In genomic region chr20:47126709-47127108, GRCh38 we compare ENCODE assay signal across 14 cellular contexts.
DNase-seq lines count a peak whose midpoint lies in the region; ATAC-seq and TF ChIP-seq lines count a peak whose summit lies in the region.
"Had no signal": no experiment of that assay in that cellular context is flagged by ENCODE, and none has a peak within 500 bp of the region (broad histone marks: within the 10 kb centered on the region; RNA-seq: fewer than 3 reads in every experiment).

No MANE protein-coding gene starts in this region.

- no peaks in the 10 kb centered on the region for H4K20me1 ChIP-seq in BLaER1 treated with 17β-estradiol and CSF1 and Interleukin-3, amounts not matched to agents 10 nM and 100 nM
- H4K20me1 ChIP-seq: BLaER1 had no signal

- peak overlapping the region in 6 of 11 experiments; percentile 35 to 76 (median 57); a peak in 10 of 22 replicates for H3K4me2 ChIP-seq in BLaER1 treated with 17β-estradiol and CSF1 and Interleukin-3, amounts not matched to agents 10 nM and 100 nM
- H3K4me2 ChIP-seq: BLaER1 had no signal

- H3K9me3 ChIP-seq in BLaER1 treated with 17β-estradiol and CSF1 and Interleukin-3, amounts not matched to agents 10 nM and 100 nM (replicated peaks in 1 of 11), result 0 out of 22 replicates have a peak, but pooled peaks cover 0 to 5% (median 0%) of the 10 kb centered on the region in 11 experiments
- H3K9me3 ChIP-seq in RWPE2 (ENCODE audit: severe bottlenecking), result no peaks in the 10 kb centered on the region
- no peaks in the 10 kb centered on the region for H3K9me3 ChIP-seq in neutrophil
- H3K9me3 ChIP-seq in vagina, result no peaks in the 10 kb centered on the region
- H3K9me3 ChIP-seq: BLaER1, mucosa of descending colon had no signal

- DNase-seq in RWPE2 (ENCODE audit: low spot score) (no peak), epithelial cell of proximal tubule (ENCODE audit: low read depth) (peak; percentile 60), vagina (ENCODE audit: extremely low spot score in 2 of 2) (no peak)
- DNase-seq in stimulated activated naive CD4-positive, alpha-beta T cell (lab: John Stamatoyannopoulos, UW), result no peak
- DNase-seq: activated CD4-positive, alpha-beta T cell treated with anti-CD3 and anti-CD28 coated beads, Interleukin-2, amount 10 ng/mL, durations not matched to agents 24 days and 14 days; mucosa of descending colon; OCI-M1; stimulated activated CD4-positive, alpha-beta T cell treated with anti-CD3 and anti-CD28 coated beads, Interleukin-4, amount 100 ng/mL, for 4 hours; stimulated activated naive CD8-positive, alpha-beta T cell treated with anti-CD3 and anti-CD28 coated beads, Interleukin-15, Interleukin-2, amounts not matched to agents 100 U/mL and 50 U/mL, for 24 hours had no signal

- no peak overlapping the region for H3K4me3 ChIP-seq in BLaER1 treated with 17β-estradiol and CSF1 and Interleukin-3, amounts not matched to agents 10 nM and 100 nM
- H3K4me3 ChIP-seq in RWPE2 (ENCODE audit: severe bottlenecking), result no peak overlapping the region
- no peak overlapping the region for H3K4me3 ChIP-seq in epithelial cell of proximal tubule (ENCODE audit: low read depth, low read length)
- no peak overlapping the region for H3K4me3 ChIP-seq in neutrophil (ENCODE audit: low read depth in 1 of 2, low read length in 1 of 2)
- H3K4me3 ChIP-seq in vagina, result no peak overlapping the region
- H3K4me3 ChIP-seq: BLaER1, mucosa of descending colon had no signal

- intact Hi-C loops in vagina (cut with DNase I), result no loop called here

- H3K27me3 ChIP-seq in BLaER1 treated with 17β-estradiol and CSF1 and Interleukin-3, amounts not matched to agents 10 nM and 100 nM, result no peaks in the 10 kb centered on the region
- no peaks in the 10 kb centered on the region for H3K27me3 ChIP-seq in RWPE2 (ENCODE audit: insufficient read depth, poor library complexity, severe bottlenecking)
- peaks cover 27% of the 10 kb centered on the region for H3K27me3 ChIP-seq in neutrophil
- no peaks in the 10 kb centered on the region for H3K27me3 ChIP-seq in vagina
- H3K27me3 ChIP-seq: BLaER1 had no signal

- no peak for TF ChIP-seq CTCF in RWPE2 (IDR thresholded peaks at IDR 0.05; ENCODE audit: poor library complexity, severe bottlenecking)
- no peak for TF ChIP-seq CTCF in epithelial cell of proximal tubule (conservative IDR thresholded peaks at IDR 0.05; ENCODE audit: low read depth, low read length)
- TF ChIP-seq CTCF in neutrophil (IDR thresholded peaks at IDR 0.05), result no peak
- TF ChIP-seq CTCF in vagina (IDR thresholded peaks at IDR 0.05), result no peak

- H3K27ac ChIP-seq in BLaER1 treated with 17β-estradiol and CSF1 and Interleukin-3, amounts not matched to agents 10 nM and 100 nM, result peak overlapping the region in 8 of 11 experiments; percentile 78 to 100 (median 96); a peak in 12 of 22 replicates
- H3K27ac ChIP-seq in RWPE2 (ENCODE audit: poor library complexity, severe bottlenecking), result peak overlapping the region; percentile 100
- peak overlapping the region; percentile 90 for H3K27ac ChIP-seq in neutrophil
- no peak overlapping the region for H3K27ac ChIP-seq in vagina
- H3K27ac ChIP-seq: BLaER1 had no signal

- no peak for TF ChIP-seq POLR2A in vagina (IDR thresholded peaks at IDR 0.05)

- ATAC-seq in RWPE2 (ENCODE audit: low read depth) (peak; percentile 1; the same call in 1 of the 3 replicates), GM21447 (IDR thresholded peaks at IDR 0.05; ENCODE audit: unreplicated experiment) (no peak), GM19023 (IDR thresholded peaks at IDR 0.05; ENCODE audit: unreplicated experiment) (no peak)
- ATAC-seq: mucosa of descending colon; stimulated activated naive CD8-positive, alpha-beta T cell treated with anti-CD3 and anti-CD28 coated beads, Interleukin-15, Interleukin-2, amounts not matched to agents 100 U/mL and 50 U/mL, for 24 hours had no signal

- no peaks in the 10 kb centered on the region for H3K36me3 ChIP-seq in BLaER1 treated with 17β-estradiol and CSF1 and Interleukin-3, amounts not matched to agents 10 nM and 100 nM
- no peaks in the 10 kb centered on the region for H3K36me3 ChIP-seq in RWPE2 (ENCODE audit: low read depth)
- H3K36me3 ChIP-seq in neutrophil, result no peaks in the 10 kb centered on the region
- no peaks in the 10 kb centered on the region for H3K36me3 ChIP-seq in vagina
- H3K36me3 ChIP-seq: BLaER1 had no signal

- H3K9ac ChIP-seq in BLaER1 treated with 17β-estradiol and CSF1 and Interleukin-3, amounts not matched to agents 10 nM and 100 nM, result peak overlapping the region in 1 of 11 experiments; percentile 83; a peak in 1 of 22 replicates
- H3K9ac ChIP-seq: BLaER1 had no signal

- peaks cover 5 to 49% (median 29%) of the 10 kb centered on the region in 10 experiments; a peak in 18 of 20 replicates for H3K4me1 ChIP-seq in BLaER1 treated with 17β-estradiol and CSF1 and Interleukin-3, amounts not matched to agents 10 nM and 100 nM
- H3K4me1 ChIP-seq in RWPE2 (ENCODE audit: insufficient read depth, poor library complexity, severe bottlenecking) (peaks cover 38% of the 10 kb centered on the region), neutrophil (ENCODE audit: control insufficient read depth in 1 of 2, insufficient read depth in 1 of 2, low read depth in 1 of 2, low read length in 1 of 2) (peaks cover 9 to 29% of the 10 kb centered on the region in 2 experiments), vagina (peaks cover 36% of the 10 kb centered on the region)
- H3K4me1 ChIP-seq: BLaER1 had no signal
